Comparison of ENCODE assay signal across 9 cellular contexts in the genomic region with DNA sequence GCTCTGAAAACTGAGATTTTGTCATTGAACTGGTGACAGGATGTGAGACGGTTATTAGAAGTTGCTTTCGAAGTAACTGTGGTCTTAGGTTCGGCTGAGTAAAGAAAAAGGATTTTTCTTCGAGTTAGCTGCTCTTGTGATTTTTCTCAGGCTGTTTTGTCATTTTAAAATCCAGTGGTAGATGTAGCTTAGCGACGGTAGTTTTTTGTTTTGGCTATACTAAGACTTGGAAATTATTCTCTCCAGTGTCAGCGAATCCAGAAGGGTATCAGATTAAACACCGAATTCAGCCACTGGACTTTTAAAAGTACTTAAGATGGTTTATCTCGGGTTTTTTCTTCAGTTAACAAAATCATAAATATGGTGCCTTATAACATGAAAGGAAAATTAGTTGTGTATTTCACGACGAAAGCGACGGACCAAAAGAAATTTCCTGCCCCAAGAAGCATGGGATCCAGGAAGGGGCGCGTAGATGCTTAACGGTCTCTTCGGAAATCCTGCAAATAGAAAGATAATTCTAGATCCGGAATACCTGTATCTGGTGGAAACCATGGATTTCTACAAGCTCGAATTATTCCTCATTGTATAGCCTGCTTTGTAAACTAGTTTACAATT. TPM values are rescaled to one million over a fixed set of nuclear protein-coding genes. Genes with fewer than 3 reads are reported as not detected.
A peak's percentile ranks its signal among the peaks of the same experiment; 100 is the strongest.
DNase-seq lines count a peak whose midpoint lies in the region; ATAC-seq, FAIRE-seq and TF ChIP-seq lines count a peak whose summit lies in the region.
"Had no signal": no experiment of that assay in that cellular context is flagged by ENCODE, and none has a peak within 500 bp of the region (broad histone marks: within the 10 kb centered on the region; RNA-seq: fewer than 3 reads in every experiment).

No MANE protein-coding gene starts in this region.

- peak overlapping the region; percentile 98 for H3K9ac ChIP-seq in MM.1S (ENCODE audit: low read length)

- peaks cover 30 to 32% of the 10 kb centered on the region in 2 donors for H3K4me1 Mint-ChIP-seq in natural killer cell treated with Interleukin-12 subunit alpha and Interleukin-12 subunit beta and Interleukin-15 and Interleukin-18, amount 100 ng/mL, for 72 hours (ENCODE audit: low read depth in 2 of 2)

- H3K27ac Mint-ChIP-seq in natural killer cell treated with Interleukin-12 subunit alpha and Interleukin-12 subunit beta and Interleukin-15 and Interleukin-18, amount 100 ng/mL, for 72 hours: peak overlapping the region; percentile 81 to 91

- intact Hi-C loops in dorsolateral prefrontal cortex (cut with DNase I): loop anchor here (5.0 to 10.0 kb wide), 5 partner anchors 50 to 325 kb away; a partner anchor contains a TSS

- CTCF ChIA-PET in BJ (lab: Yijun Ruan, JAX): interaction anchor here (1.2 to 4.7 kb wide), 3 partner anchors 9 to 155 kb away, joined by 3 to 18 read pairs (median 4); no protein-coding TSS in a partner anchor

- no peaks in the 10 kb centered on the region for H3K9me3 Mint-ChIP-seq in natural killer cell treated with Interleukin-12 subunit alpha and Interleukin-12 subunit beta and Interleukin-15 and Interleukin-18, amount 100 ng/mL, for 72 hours

- peaks cover 45% of the 10 kb centered on the region for H3F3A ChIP-seq in MM.1S (ENCODE audit: insufficient read depth, low read length)

- peaks cover 6% of the 10 kb centered on the region for H3K36me3 ChIP-seq in BJ (ENCODE audit: control insufficient read depth, insufficient read depth, low read length)
- H3K36me3 ChIP-seq in MM.1S (replicated peaks; ENCODE audit: insufficient read depth, low read length): 0 out of 2 replicates have a peak, but pooled peaks cover 3% of the 10 kb centered on the region

- H3K9me2 ChIP-seq in MM.1S (replicated peaks; ENCODE audit: insufficient read depth, low read length): no peaks in the 10 kb centered on the region

- POLR2A ChIA-PET in BJ (lab: Charles Lee): no interaction called here

- H3K9me3 ChIP-seq in MM.1S (replicated peaks; ENCODE audit: insufficient read depth, low read length): no peaks in the 10 kb centered on the region

- H3K4me3 ChIP-seq in BJ (ENCODE audit: low read depth, low read length) (peak overlapping the region; percentile 56), MM.1S (ENCODE audit: low read length) (peak overlapping the region; percentile 63), dorsolateral prefrontal cortex (peak overlapping the region; percentile 46 to 96 (median 74))

- H3K4me3 Mint-ChIP-seq in natural killer cell treated with Interleukin-12 subunit alpha and Interleukin-12 subunit beta and Interleukin-15 and Interleukin-18, amount 100 ng/mL, for 72 hours: peak overlapping the region; percentile 94

- H2AFZ ChIP-seq in MM.1S (ENCODE audit: low read length): 0 out of 2 replicates have a peak overlapping the region, but pooled peaks have one; percentile 14

- H3K27me3 ChIP-seq in BJ (ENCODE audit: control insufficient read depth, insufficient read depth, low read length): no peaks in the 10 kb centered on the region
- no peaks in the 10 kb centered on the region for H3K27me3 ChIP-seq in MM.1S (replicated peaks; ENCODE audit: insufficient read depth, low read length)
- no peaks in the 10 kb centered on the region for H3K27me3 ChIP-seq in dorsolateral prefrontal cortex

- no peaks in the 10 kb centered on the region for H3K27me3 Mint-ChIP-seq in natural killer cell treated with Interleukin-12 subunit alpha and Interleukin-12 subunit beta and Interleukin-15 and Interleukin-18, amount 100 ng/mL, for 72 hours

- peaks cover 32% of the 10 kb centered on the region for H3K79me2 ChIP-seq in MM.1S (ENCODE audit: low read length)

- ATAC-seq in natural killer cell treated with Interleukin-12 subunit alpha and Interleukin-12 subunit beta and Interleukin-15 and Interleukin-18, amount 100 ng/mL, for 72 hours: no peak

- H3K4me2 ChIP-seq in MM.1S (ENCODE audit: low read depth, low read length): peak overlapping the region; percentile 97

- FAIRE-seq in D721Med (lab: Jason Lieb, UNC): no peak

- TF ChIP-seq CTCF in BJ (IDR thresholded peaks at IDR 0.05; ENCODE audit: insufficient read depth, low read depth, low read length) (no peak), MM.1S (IDR thresholded peaks at IDR 0.05; ENCODE audit: low read length) (no peak), dorsolateral prefrontal cortex (IDR thresholded peaks at IDR 0.05 in 54 of 56, conservative IDR thresholded peaks at IDR 0.05 in 2 of 56; ENCODE audit: low read depth in 1 of 56, partially characterized antibody in 56 of 56) (peak in 2 of 56 donors; percentile 1 to 2), D721Med (IDR thresholded peaks at IDR 0.05; ENCODE audit: insufficient read depth, missing control alignments) (no peak)

- DNase-seq in BJ (ENCODE audit: low read depth): no peak
- no peak for DNase-seq in MM.1S
- no peak for DNase-seq in dorsolateral prefrontal cortex
- DNase-seq in natural killer cell treated with Interleukin-12 subunit alpha and Interleukin-12 subunit beta and Interleukin-15 and Interleukin-18, amount 100 ng/mL, for 72 hours (ENCODE audit: low spot score): no peak
- no peak for DNase-seq in foreskin melanocyte
- DNase-seq in hepatic stellate cell (ENCODE audit: low spot score): no peak
- DNase-seq in effector CD8-positive, alpha-beta T cell (lab: John Stamatoyannopoulos, UW): no peak
- DNase-seq in D721Med (ENCODE audit: insufficient read length, low spot score): no peak

- H3K36me3 Mint-ChIP-seq in natural killer cell treated with Interleukin-12 subunit alpha and Interleukin-12 subunit beta and Interleukin-15 and Interleukin-18, amount 100 ng/mL, for 72 hours: peaks cover 12% of the 10 kb centered on the region

- peak overlapping the region; percentile 100 for H3K27ac ChIP-seq in MM.1S (ENCODE audit: low read length)
- peak overlapping the region in 58 of 59 donors; percentile 13 to 99 (median 94) for H3K27ac ChIP-seq in dorsolateral prefrontal cortex

- no peaks in the 10 kb centered on the region for H4K20me1 ChIP-seq in MM.1S (ENCODE audit: insufficient read depth, low read length)

- H3K4me1 ChIP-seq in MM.1S (ENCODE audit: low read length): peaks cover 37% of the 10 kb centered on the region

RNA-seq across cellular contexts. Expression of a gene that starts 1.2 kb away (rescaled TPM):
- 3.5 and 4.4 TPM in 2 replicates for polyA plus RNA-seq in BJ (2011; rRNA removed)
- polyA minus RNA-seq in BJ (2011; rRNA and poly(A)+ RNA removed): 1.5 and 1.6 TPM in 2 replicates
- 1 to 10 TPM; 1.3 to 5.3 (median 3.1) TPM for total RNA-seq in dorsolateral prefrontal cortex
- total RNA-seq in natural killer cell treated with Interleukin-12 subunit alpha and Interleukin-12 subunit beta and Interleukin-15 and Interleukin-18, amount 100 ng/mL, for 72 hours: 1 to 10 TPM; 5.2 to 5.9 TPM

RNA-seq across cellular contexts. Expression of a gene that starts 27.2 kb away (rescaled TPM):
- polyA plus RNA-seq in BJ (2011; rRNA removed): 33.2 and 46.1 TPM in 2 replicates
- polyA minus RNA-seq in BJ (2011; rRNA and poly(A)+ RNA removed): 51.5 and 88.1 TPM in 2 replicates
- total RNA-seq in dorsolateral prefrontal cortex: 10 to 100 TPM in 109 of 120 experiments, 1 to 10 TPM in 11; 5.8 to 55.7 (median 18.4) TPM
- not detected for total RNA-seq in natural killer cell treated with Interleukin-12 subunit alpha and Interleukin-12 subunit beta and Interleukin-15 and Interleukin-18, amount 100 ng/mL, for 72 hours

RNA-seq across cellular contexts. Expression of a gene that starts 56.5 kb away (rescaled TPM):
- not detected in 2 replicates for polyA plus RNA-seq in BJ (2011; rRNA removed)
- not detected in 2 replicates for polyA minus RNA-seq in BJ (2011; rRNA and poly(A)+ RNA removed)
- 10 to 100 TPM in 78 of 120 experiments, 1 to 10 TPM in 41, under 1 TPM in 1; 0.72 to 27.7 (median 11.7) TPM for total RNA-seq in dorsolateral prefrontal cortex
- total RNA-seq in natural killer cell treated with Interleukin-12 subunit alpha and Interleukin-12 subunit beta and Interleukin-15 and Interleukin-18, amount 100 ng/mL, for 72 hours: not detected
- total RNA-seq: T-helper 1 cell treated with Interleukin-12 subunit alpha and Interleukin-12 subunit beta and Interleukin-4 antibody, amounts not matched to agents 30 ng/mL and 1 ng/mL, for 36 hours had no signal

Comparison
In these comparisons a context has a peak if more than half of its experiments do, and no peak if none do; other contexts are left out.
1. RNA of a gene that starts 27.2 kb away (total RNA-seq): 5.8 to 55.7 TPM in dorsolateral prefrontal cortex; not detected in natural killer cell treated with Interleukin-12 subunit alpha and Interleukin-12 subunit beta and Interleukin-15 and Interleukin-18, amount 100 ng/mL, for 72 hours; every median in the first group is over 4 times any median in the second.
2. Peak in every context shown above with its lines, with median percentiles within 50 percentile points of each other: H3K4me3 ChIP-seq.